ENCODE assay signal across 24 cellular contexts in genomic region chr18:57211776-57212175, GRCh38.
"Had no signal": no experiment of that assay in that cellular context is flagged by ENCODE, and none has a peak within 500 bp of the region (broad histone marks: within the 10 kb centered on the region; RNA-seq: fewer than 3 reads in every experiment).

No MANE protein-coding gene starts in this region.

- H3K4me3 ChIP-seq: coronary artery, heart left ventricle, lung, ovary, smooth muscle cell, suprapubic skin, thyroid gland, upper lobe of left lung, uterus had no signal

- ATAC-seq: heart left ventricle, left ventricle myocardium superior, right cardiac atrium had no signal

- H3K27me3 ChIP-seq: ovary, thyroid gland, upper lobe of left lung, uterus had no signal

- DNase-seq: effector CD4-positive, alpha-beta T cell; endodermal cell; erythroblast; heart left ventricle; hippocampal formation; left colon; left ventricle myocardium superior; mesenchymal stem cell; naive B cell; nephron progenitor cell; ovary; right cardiac atrium; stimulated activated CD4-positive, alpha-beta T cell treated with anti-CD3 and anti-CD28 coated beads, Interleukin-2, amount 100 ng/mL, for 48 hours; stimulated activated naive CD4-positive, alpha-beta T cell treated with Interleukin-2 at 50 U/mL for 16 hours; thyroid gland; upper lobe of left lung; uterus had no signal

- FAIRE-seq: endothelial cell of umbilical vein, frontal cortex had no signal

- H3K4me1 ChIP-seq: thyroid gland, uterus had no signal

- H3K9me3 ChIP-seq: neutrophil, ovary, suprapubic skin, thyroid gland, upper lobe of left lung, uterus had no signal

- H3K36me3 ChIP-seq: heart left ventricle, neutrophil, ovary, suprapubic skin, thyroid gland, upper lobe of left lung, uterus had no signal

- H3K4me2 ChIP-seq: smooth muscle cell had no signal

- H3K27ac ChIP-seq: coronary artery, heart left ventricle, neutrophil, ovary, suprapubic skin, thyroid gland, upper lobe of left lung, uterus had no signal
